In genomic region chr15:44662478-44663409, GRCh38 we compare ENCODE assay signal across 1 cellular context.
TF ChIP-seq lines count a peak whose summit lies in the region.

No MANE protein-coding gene starts in this region.

TF ChIP-seq in K562, 482 proteins besides CTCF, POLR2A, EP300 and RAD21 (continued from another document and continues in another):
- no peak; the same call in 1 of the 2 replicates for TF ChIP-seq ZBTB49 (CRISPR knock-in tag; IDR thresholded peaks at IDR 0.05; ENCODE audit: borderline replicate concordance)
- TF ChIP-seq MAFF (IDR thresholded peaks at IDR 0.05; ENCODE audit: low read length): no peak
- peak in 1 of 2 experiments; percentile 24; a peak in 3 of 4 replicates for TF ChIP-seq MNT (conservative IDR thresholded peaks at IDR 0.05)
- no peak; the same call in 1 of the 2 replicates for TF ChIP-seq FOSL1 (tag; conservative IDR thresholded peaks at IDR 0.05)
- no peak for TF ChIP-seq ZNF277 (CRISPR knock-in tag; IDR thresholded peaks at IDR 0.05; ENCODE audit: borderline replicate concordance)
- TF ChIP-seq DPF2 (IDR thresholded peaks at IDR 0.05): peak; percentile 35; the same call in 1 of the 2 replicates
- no peak for TF ChIP-seq U2AF2 (optimal IDR thresholded peaks at IDR 0.05; ENCODE audit: low read depth, low read length)
- peak; percentile 35; the same call in 1 of the 2 replicates for TF ChIP-seq ZNF24 (IDR thresholded peaks at IDR 0.05)
- no peak for TF ChIP-seq MED1 (CRISPR knock-in tag; IDR thresholded peaks at IDR 0.05; ENCODE audit: borderline replicate concordance)
- TF ChIP-seq ZNF263 (CRISPR knock-in tag; IDR thresholded peaks at IDR 0.05; ENCODE audit: borderline replicate concordance): no peak
- no peak for TF ChIP-seq CBFA2T3 (IDR thresholded peaks at IDR 0.05)
- TF ChIP-seq ZNF121 (CRISPR knock-in tag; conservative IDR thresholded peaks at IDR 0.05): no peak
- no peak for TF ChIP-seq HMG20B (CRISPR knock-in tag; IDR thresholded peaks at IDR 0.05)
- TF ChIP-seq PTTG1 (tag; IDR thresholded peaks at IDR 0.05; ENCODE audit: low read depth): no peak
- TF ChIP-seq HSF4 (CRISPR knock-in tag; IDR thresholded peaks at IDR 0.05; ENCODE audit: borderline replicate concordance): no peak
- TF ChIP-seq ZC3H8 (IDR thresholded peaks at IDR 0.05): no peak
- TF ChIP-seq JUND (IDR thresholded peaks at IDR 0.05; ENCODE audit: borderline replicate concordance, low read depth, low read length): peak; percentile 23; the same call in 1 of the 2 replicates
- TF ChIP-seq JUND (tag; IDR thresholded peaks at IDR 0.05; ENCODE audit: borderline replicate concordance, low read depth, low read length): no peak; the same call in 2 of the 3 replicates
- TF ChIP-seq HDAC1 (IDR thresholded peaks at IDR 0.05): peak in 1 of 2 experiments; percentile 61; a peak in 2 of 4 replicates
- TF ChIP-seq ZNF274 (IDR thresholded peaks at IDR 0.05; ENCODE audit: borderline replicate concordance, low read depth, low read length): no peak
- TF ChIP-seq ZNF695 (CRISPR knock-in tag; IDR thresholded peaks at IDR 0.05): no peak
- 0 out of 2 replicates have a peak, but pooled peaks have one; percentile 15 for TF ChIP-seq ELF2 (CRISPR knock-in tag; IDR thresholded peaks at IDR 0.05)
- TF ChIP-seq CREM (IDR thresholded peaks at IDR 0.05; ENCODE audit: low read depth): peak; percentile 41; the same call in 1 of the 2 replicates
- no peak for TF ChIP-seq MAX (CRISPR knock-in tag; IDR thresholded peaks at IDR 0.05)
- peak; percentile 75 for TF ChIP-seq NR2C1 (IDR thresholded peaks at IDR 0.05)
- TF ChIP-seq NR2C1 (tag; IDR thresholded peaks at IDR 0.05): peak; percentile 56; the same call in 1 of the 2 replicates
- TF ChIP-seq SRSF9 (IDR thresholded peaks at IDR 0.05; ENCODE audit: borderline replicate concordance, low read depth, low read length): no peak
- TF ChIP-seq PRDM10 (IDR thresholded peaks at IDR 0.05; ENCODE audit: partially characterized antibody): no peak
- no peak for TF ChIP-seq DMBX1 (CRISPR knock-in tag; IDR thresholded peaks at IDR 0.05; ENCODE audit: borderline replicate concordance)
- no peak for TF ChIP-seq KAT7 (CRISPR knock-in tag; IDR thresholded peaks at IDR 0.05; ENCODE audit: borderline replicate concordance)
- TF ChIP-seq SP1 (CRISPR knock-in tag; IDR thresholded peaks at IDR 0.05): no peak
- 0 out of 2 replicates have a peak, but pooled peaks have one; percentile 76 for TF ChIP-seq RBM14 (IDR thresholded peaks at IDR 0.05; ENCODE audit: borderline replicate concordance, insufficient read depth, low read depth, low read length)
- peak; percentile 77 for TF ChIP-seq NKRF (IDR thresholded peaks at IDR 0.05; ENCODE audit: borderline replicate concordance)
- TF ChIP-seq SIN3A (IDR thresholded peaks at IDR 0.05; ENCODE audit: borderline replicate concordance in 2 of 2, control insufficient read depth in 1 of 2, low read depth in 2 of 2, low read length in 2 of 2): peak in 1 of 2 experiments; percentile 87; a peak in 3 of 4 replicates
- 0 out of 4 replicates have a peak, but pooled peaks of 1 of the 2 experiments have one; percentile 19 for TF ChIP-seq MLLT1 (IDR thresholded peaks at IDR 0.05)
- TF ChIP-seq TRIM28 (IDR thresholded peaks at IDR 0.05): 0 out of 2 replicates have a peak, but pooled peaks have one; percentile 34
- TF ChIP-seq CBFB (CRISPR knock-in tag; IDR thresholded peaks at IDR 0.05): no peak
- no peak for TF ChIP-seq BCL6 (CRISPR knock-in tag; IDR thresholded peaks at IDR 0.05)
- TF ChIP-seq REST (CRISPR knock-in tag; IDR thresholded peaks at IDR 0.05; ENCODE audit: low read depth): peak; percentile 59; the same call in 1 of the 2 replicates
- TF ChIP-seq ZNF282 (CRISPR knock-in tag; IDR thresholded peaks at IDR 0.05): 0 out of 2 replicates have a peak, but pooled peaks have one; percentile 48
- no peak for TF ChIP-seq RCOR1 (IDR thresholded peaks at IDR 0.05; ENCODE audit: borderline replicate concordance in 1 of 2, low read depth in 2 of 2, low read length in 2 of 2)
- peak in 1 of 2 experiments; percentile 19; a peak in 1 of 4 replicates for TF ChIP-seq NRF1 (conservative IDR thresholded peaks at IDR 0.05 in 1 of 2, IDR thresholded peaks at IDR 0.05 in 1 of 2)
- peak; percentile 98 for TF ChIP-seq CHD1 (IDR thresholded peaks at IDR 0.05; ENCODE audit: low read length)
- TF ChIP-seq TFAM (CRISPR knock-in tag; conservative IDR thresholded peaks at IDR 0.05): no peak
